In genomic region chr16:89576173-89577054, GRCh38 we compare ENCODE assay signal across 13 cellular contexts. TPM values are rescaled to one million over a fixed set of nuclear protein-coding genes. Genes with fewer than 3 reads are reported as not detected.
DNase-seq lines count a peak whose midpoint lies in the region; ATAC-seq, FAIRE-seq and TF ChIP-seq lines count a peak whose summit lies in the region.
"Had no signal": no experiment of that assay in that cellular context is flagged by ENCODE, and none has a peak within 500 bp of the region (broad histone marks: within the 10 kb centered on the region; RNA-seq: fewer than 3 reads in every experiment).

No MANE protein-coding gene starts in this region.

- H3K4me3 Mint-ChIP-seq in H9: peak overlapping the region; percentile 38 to 70; a peak in 3 of 5 replicates
- H3K4me3 Mint-ChIP-seq: natural killer cell had no signal

- H2BK5ac ChIP-seq in H9 (ENCODE audit: insufficient read length, low read length): no peak overlapping the region

- no peak overlapping the region for H3K18ac ChIP-seq in H9 (ENCODE audit: insufficient read length, low read depth, low read length)

- no peak overlapping the region for H4K8ac ChIP-seq in H9 (replicated peaks; ENCODE audit: insufficient read length, low read depth, low read length)

- peaks cover 2 to 6% of the 10 kb centered on the region in 2 experiments; a peak in 2 of 4 replicates for H3K4me1 Mint-ChIP-seq in H9

- CTCF ChIA-PET in A549 (lab: Yijun Ruan, JAX): interaction anchor here (1.2 to 2.7 kb wide), 10 partner anchors 11 to 146 kb away, joined by 3 to 17 read pairs (median 7); no protein-coding TSS in a partner anchor

- H3K79me1 ChIP-seq in H9 (ENCODE audit: insufficient read depth, low read depth, low read length, poor library complexity, severe bottlenecking): no peaks in the 10 kb centered on the region

- H3K79me2 ChIP-seq in H9 (ENCODE audit: insufficient read depth, low read length): no peaks in the 10 kb centered on the region

- no peak overlapping the region for H2BK12ac ChIP-seq in H9 (ENCODE audit: insufficient read length, low read depth, low read length)

- no peak overlapping the region for H2AK5ac ChIP-seq in H9 (ENCODE audit: insufficient read length, low read length)

- H3K4ac ChIP-seq in H9 (ENCODE audit: low read depth, low read length): no peak overlapping the region

- in situ Hi-C loops in brain microvascular endothelial cell (cut with HindIII; ENCODE audit: low pct_ligation_motif_present, low sequenced_read_pairs): no loop called here

- no peak overlapping the region for H3T11ph ChIP-seq in H9 (ENCODE audit: low read length)

- H2BK20ac ChIP-seq in H9 (ENCODE audit: low read depth, low read length, poor library complexity, severe bottlenecking): no peak overlapping the region

- H3K9me3 ChIP-seq in A549 (no peaks in the 10 kb centered on the region), H9 (ENCODE audit: control insufficient read depth, low read depth, low read length) (no peaks in the 10 kb centered on the region), iPS-18a (ENCODE audit: control insufficient read depth, low read depth, low read length) (no peaks in the 10 kb centered on the region)

- TF ChIP-seq CTCF in A549 (IDR thresholded peaks at IDR 0.05) (no peak), H9 (conservative IDR thresholded peaks at IDR 0.05) (no peak), brain microvascular endothelial cell (IDR thresholded peaks at IDR 0.05; ENCODE audit: low read depth, low read length, missing control alignments) (no peak)

- no peak for TF ChIP-seq EP300 in A549 (IDR thresholded peaks at IDR 0.05)

- H3K9ac ChIP-seq in H9 (ENCODE audit: extremely low read depth, insufficient read length, low read length): no peak overlapping the region
- no peak overlapping the region for H3K9ac ChIP-seq in iPS-18a (ENCODE audit: low read length)

- POLR2A ChIA-PET in A549 (lab: Yijun Ruan, JAX): no interaction called here

- H3K27me3 Mint-ChIP-seq in H9 (ENCODE audit: low read depth): peaks cover 55% of the 10 kb centered on the region

- no peak for TF ChIP-seq RAD21 in A549 (conservative IDR thresholded peaks at IDR 0.05 in 1 of 2, IDR thresholded peaks at IDR 0.05 in 1 of 2)

- no peak overlapping the region for H2BK15ac ChIP-seq in H9 (ENCODE audit: low read depth, low read length)

- no peak overlapping the region for H3K56ac ChIP-seq in H9 (ENCODE audit: insufficient read length, low read depth, low read length)

- H4K91ac ChIP-seq in H9 (ENCODE audit: insufficient read length, low read depth, low read length): no peak overlapping the region

- WGBS in A549 (ENCODE audit: missing lambda C conversion rate): 80% methylated on average over 54 of the region's 87 CpGs
- WGBS in H9 (ENCODE audit: extremely low coverage, insufficient read length, low lambda C conversion rate): no CpG with 5 or more reads among the region's 87 CpGs

- no peak overlapping the region for H3K23ac ChIP-seq in H9 (ENCODE audit: insufficient read length, low read depth, low read length)

- H3K14ac ChIP-seq in H9 (ENCODE audit: insufficient read depth, low read length): no peak overlapping the region

- H4K5ac ChIP-seq in H9 (ENCODE audit: insufficient read length, low read depth, low read length): no peak overlapping the region

- no peak; a peak in 1 of 6 replicates for ATAC-seq in A549
- no peak for ATAC-seq in GM18520 (IDR thresholded peaks at IDR 0.05; ENCODE audit: unreplicated experiment)

- no peak for FAIRE-seq in A549 (lab: Jason Lieb, UNC)
- FAIRE-seq: GM19239 had no signal

- H3K23me2 ChIP-seq in H9 (ENCODE audit: insufficient read length, low read depth, low read length, poor library complexity, severe bottlenecking): peaks cover 11% of the 10 kb centered on the region

- no peak overlapping the region for H2BK120ac ChIP-seq in H9 (ENCODE audit: low read depth, low read length, poor library complexity, severe bottlenecking)

- H3K4me1 ChIP-seq in A549 (peaks cover 23% of the 10 kb centered on the region), H9 (ENCODE audit: insufficient read depth, low read length) (no peaks in the 10 kb centered on the region), iPS-18a (ENCODE audit: control insufficient read depth, low read depth, low read length) (no peaks in the 10 kb centered on the region)

- no peaks in the 10 kb centered on the region for H3K9me3 Mint-ChIP-seq in H9
- H3K9me3 Mint-ChIP-seq: natural killer cell had no signal

- DNase-seq in A549 (ENCODE audit: low read depth in 1 of 2, low spot score in 1 of 2) (no peak), H9 (no peak), brain microvascular endothelial cell (no peak), NCI-H82 (lab: John Stamatoyannopoulos, UW) (no peak), anterior cingulate cortex (lab: John Stamatoyannopoulos, UW) (no peak)
- DNase-seq in stimulated activated CD4-positive, alpha-beta T cell treated with anti-CD3 and anti-CD28 coated beads, Interleukin-15, amount 100 ng/mL, for 24 hours: no peak
- DNase-seq: activated CD4-positive, alpha-beta T cell treated with anti-CD3 and anti-CD28 coated beads for 1 hour; natural killer cell; NCI-H1048; stimulated activated CD8-positive, alpha-beta memory T cell treated with anti-CD3 and anti-CD28 coated beads, Interleukin-4, amount 100 ng/mL, for 48 hours had no signal

- no peak for TF ChIP-seq POLR2A in A549 (IDR thresholded peaks at IDR 0.05; ENCODE audit: low read length)

- H3K4me3 ChIP-seq in A549 (peak overlapping the region; percentile 73), brain microvascular endothelial cell (ENCODE audit: low read depth, low read length) (peak overlapping the region; percentile 56), iPS-18a (ENCODE audit: low read length) (peak overlapping the region; percentile 30)

- no peak overlapping the region for H3K27ac Mint-ChIP-seq in H9
- H3K27ac Mint-ChIP-seq: natural killer cell had no signal

- H3K36me3 ChIP-seq in brain microvascular endothelial cell (replicated peaks) (no peaks in the 10 kb centered on the region), iPS-18a (ENCODE audit: control insufficient read depth, low read depth, low read length) (no peaks in the 10 kb centered on the region)

- no peak overlapping the region for H2AFZ ChIP-seq in H9 (ENCODE audit: low read length)

- no peaks in the 10 kb centered on the region for H4K20me1 ChIP-seq in H9 (ENCODE audit: control insufficient read depth, insufficient read depth, insufficient read length)

- H3K27me3 ChIP-seq in H9 (ENCODE audit: insufficient read depth, low read length) (peaks cover 3% of the 10 kb centered on the region; the same call in 1 of the 2 replicates), brain microvascular endothelial cell (replicated peaks) (no peaks in the 10 kb centered on the region), iPS-18a (ENCODE audit: control insufficient read depth, insufficient read depth, low read length) (peaks cover 42% of the 10 kb centered on the region)

- peaks cover 0 to 6% (median 4%) of the 10 kb centered on the region in 3 experiments; a peak in 5 of 7 replicates for H3K36me3 Mint-ChIP-seq in H9 (ENCODE audit: insufficient read depth in 1 of 3, low read depth in 3 of 3)
- H3K36me3 Mint-ChIP-seq: natural killer cell had no signal

- H3K4me2 ChIP-seq in A549: peak overlapping the region; percentile 76
- H3K4me2 ChIP-seq in H9 (ENCODE audit: insufficient read depth, insufficient read length, low read length): peak overlapping the region; percentile 54

- H3K27ac ChIP-seq in A549 (peak overlapping the region; percentile 90 to 97), H9 (ENCODE audit: insufficient read length, low read depth, low read length) (no peak overlapping the region), brain microvascular endothelial cell (no peak overlapping the region), iPS-18a (ENCODE audit: low read length) (no peak overlapping the region)

TF ChIP-seq in A549, 52 proteins besides CTCF, POLR2A, EP300 and RAD21:
- TF ChIP-seq MAFK (IDR thresholded peaks at IDR 0.05; ENCODE audit: partially characterized antibody): no peak
- TF ChIP-seq BHLHE40 (IDR thresholded peaks at IDR 0.05; ENCODE audit: low read depth, low read length): no peak
- TF ChIP-seq PHF8 (IDR thresholded peaks at IDR 0.05; ENCODE audit: borderline replicate concordance, low read depth): 0 out of 2 replicates have a peak, but pooled peaks have one; percentile 3
TF ChIP-seq in A549: peak in this region for 1.

RNA-seq across cellular contexts. Expression of gene CPNE7, which starts 0.9 kb away (rescaled TPM):
- polyA plus RNA-seq in A549 (2011; rRNA removed): 22.8 and 25.8 TPM in 2 replicates
- polyA plus RNA-seq in A549 (2012; cell fraction: cytosol; rRNA removed): 83.9 and 89.9 TPM in 2 replicates
- polyA plus RNA-seq in A549 (2012; cell fraction: nucleus; rRNA removed): 1,068 and 1,537 TPM in 2 replicates
- polyA plus RNA-seq in A549 (2017; fragmentation: RNase III; extraction: RNeasy Plus Mini Kit Qiagen cat#74134 plus additional on column Dnase treatment): 42.8 to 55.2 TPM (median 45.2 TPM) in 3 replicates
- 10.0 and 10.4 TPM in 2 replicates for polyA minus RNA-seq in A549 (2011; rRNA and poly(A)+ RNA removed)
- total RNA-seq in H9 (2021): 22.5 and 23.4 TPM in 2 replicates

RNA-seq across cellular contexts. Expression of gene RPL13, which starts 15.9 kb away (rescaled TPM):
- polyA plus RNA-seq in A549 (2011; rRNA removed): 2,291 and 2,911 TPM in 2 replicates
- polyA plus RNA-seq in A549 (2012; cell fraction: cytosol; rRNA removed): 5,546 and 6,996 TPM in 2 replicates
- 3,523 and 4,870 TPM in 2 replicates for polyA plus RNA-seq in A549 (2012; cell fraction: nucleus; rRNA removed)
- polyA plus RNA-seq in A549 (2017; fragmentation: RNase III; extraction: RNeasy Plus Mini Kit Qiagen cat#74134 plus additional on column Dnase treatment): 2,979 to 3,246 TPM (median 3,044 TPM) in 3 replicates
- polyA minus RNA-seq in A549 (2011; rRNA and poly(A)+ RNA removed): 1,187 and 1,226 TPM in 2 replicates
- 2,157 and 2,259 TPM in 2 replicates for total RNA-seq in H9 (2021)

RNA-seq across cellular contexts. Expression of gene DPEP1, which starts 37.0 kb away (rescaled TPM):
- polyA plus RNA-seq in A549 (2011; rRNA removed) (1.5 and 2.6 TPM in 2 replicates), A549 (2017; fragmentation: RNase III; extraction: RNeasy Plus Mini Kit Qiagen cat#74134 plus additional on column Dnase treatment) (0.97 to 1.3 TPM (median 1.1 TPM) in 3 replicates)
- 1.8 and 2.2 TPM in 2 replicates for polyA plus RNA-seq in A549 (2012; cell fraction: cytosol; rRNA removed)
- 4.1 and 4.5 TPM in 2 replicates for polyA plus RNA-seq in A549 (2012; cell fraction: nucleus; rRNA removed)
- polyA minus RNA-seq in A549 (2011; rRNA and poly(A)+ RNA removed): 2.8 and 4.6 TPM in 2 replicates
- 1.1 and 1.2 TPM in 2 replicates for total RNA-seq in H9 (2021)
- total RNA-seq: natural killer cell had no signal

Comparison
In these comparisons a context has a peak if more than half of its experiments do, and no peak if none do; other contexts are left out.
1. H3K27ac ChIP-seq: peak in A549 (2 of 2); none in H9 (single experiment), brain microvascular endothelial cell (single experiment) and iPS-18a (single experiment).
2. Peak in every context shown above with its lines, with median percentiles within 50 percentile points of each other: H3K4me3 ChIP-seq.